ENCODE assay signal across 14 cellular contexts in the genomic region with DNA sequence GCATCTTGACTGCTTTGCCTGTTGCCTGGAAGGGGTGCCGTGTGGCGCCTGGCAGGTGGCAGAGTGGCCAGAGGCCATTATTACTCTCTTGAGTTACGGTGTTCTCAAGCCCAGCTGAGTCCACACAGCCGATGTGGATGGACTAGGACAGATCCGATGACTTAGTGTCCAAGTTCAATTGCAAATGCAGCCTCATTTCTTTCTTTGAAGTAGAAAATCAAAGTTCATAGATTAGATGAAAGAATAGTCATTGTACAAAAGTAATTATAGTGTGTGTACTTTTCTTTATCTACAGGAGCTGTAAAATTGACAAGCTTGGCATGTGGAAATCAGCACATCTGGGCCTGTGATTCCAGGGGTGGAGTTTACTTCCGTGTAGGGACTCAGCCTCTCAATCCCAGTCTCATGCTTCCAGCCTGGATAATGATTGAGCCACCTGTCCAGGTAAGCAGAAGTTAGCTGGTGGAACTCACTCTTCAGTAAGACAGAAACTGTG. TPM values are rescaled to one million over a fixed set of nuclear protein-coding genes. Genes with fewer than 3 reads are reported as not detected.
A peak's percentile ranks its signal among the peaks of the same experiment; 100 is the strongest.
DNase-seq lines count a peak whose midpoint lies in the region; ATAC-seq, FAIRE-seq and TF ChIP-seq lines count a peak whose summit lies in the region.
"Had no signal": no experiment of that assay in that cellular context is flagged by ENCODE, and none has a peak within 500 bp of the region (broad histone marks: within the 10 kb centered on the region; RNA-seq: fewer than 3 reads in every experiment).

No MANE protein-coding gene starts in this region.

- DNase-seq in NCI-H510A treated with DMSO at 0.1 percent for 48 hours (lab: John Stamatoyannopoulos, UW) (peak; percentile 45), RWPE1 (ENCODE audit: low spot score) (no peak), left colon (peak; percentile 79 to 88), small intestine (peak; percentile 98)
- DNase-seq in activated naive CD8-positive, alpha-beta T cell treated with anti-CD3 and anti-CD28 coated beads, Interleukin-2, amount 50 U/mL, for 24 hours: no peak
- DNase-seq in T-helper 2 cell treated with Interferon-gamma antibody and Interleukin-4, amounts not matched to agents 5 μg/mL and 100 μg/mL, for 36 hours (ENCODE audit: low spot score): no peak
- DNase-seq in stimulated activated CD4-positive, alpha-beta T cell treated with anti-CD3 and anti-CD28 coated beads, Interleukin-15, amount 100 ng/mL, for 24 hours: no peak
- DNase-seq in effector memory CD4-positive, alpha-beta T cell: no peak
- DNase-seq: BE2C, MG63, NCI-H1436 treated with DMSO at 0.1 percent for 48 hours, NCI-H82 had no signal

- FAIRE-seq in small intestine (lab: Jason Lieb, UNC): no peak
- FAIRE-seq: H1, RCC 7860 had no signal

- H3K4me3 ChIP-seq in small intestine (ENCODE audit: low read depth in 1 of 2, low read length in 2 of 2): no peak overlapping the region
- H3K4me3 ChIP-seq in effector memory CD4-positive, alpha-beta T cell (ENCODE audit: insufficient read depth, low read depth, low read length, poor library complexity, severe bottlenecking): no peak overlapping the region
- H3K4me3 ChIP-seq: MG63 had no signal

- H3K4me1 Mint-ChIP-seq in activated naive CD8-positive, alpha-beta T cell treated with anti-CD3 and anti-CD28 coated beads, Interleukin-2, amount 50 U/mL, for 24 hours: peaks cover 5% of the 10 kb centered on the region
- peaks cover 10% of the 10 kb centered on the region for H3K4me1 Mint-ChIP-seq in T-helper 2 cell treated with Interferon-gamma antibody and Interleukin-4, amounts not matched to agents 5 μg/mL and 100 μg/mL, for 36 hours (ENCODE audit: low read depth)

- H3K4me3 Mint-ChIP-seq in activated naive CD8-positive, alpha-beta T cell treated with anti-CD3 and anti-CD28 coated beads, Interleukin-2, amount 50 U/mL, for 24 hours: no peak overlapping the region
- H3K4me3 Mint-ChIP-seq in T-helper 2 cell treated with Interferon-gamma antibody and Interleukin-4, amounts not matched to agents 5 μg/mL and 100 μg/mL, for 36 hours: no peak overlapping the region

- peaks cover 3 to 7% of the 10 kb centered on the region in 2 donors for H3K4me1 ChIP-seq in small intestine (ENCODE audit: control insufficient read depth in 2 of 2, insufficient read depth in 1 of 2, low read depth in 1 of 2, low read length in 1 of 2)
- H3K4me1 ChIP-seq in effector memory CD4-positive, alpha-beta T cell (ENCODE audit: control insufficient read depth, insufficient read depth, low read length, poor library complexity, severe bottlenecking): no peaks in the 10 kb centered on the region
- H3K4me1 ChIP-seq: BE2C had no signal

- CTCF ChIA-PET in RWPE1 (lab: Yijun Ruan, JAX): no interaction called here

- TF ChIP-seq CTCF in RWPE1 (conservative IDR thresholded peaks at IDR 0.05; ENCODE audit: low read depth): no peak

- intact Hi-C loops in left colon (cut with DNase I, micrococcal nuclease): no loop called here

- POLR2A ChIA-PET in RWPE1 (lab: Yijun Ruan, JAX; ENCODE audit: low non-redundant PET): interaction anchor here (0.5 kb wide), 1 partner anchor 51 kb away, joined by 10 read pairs; no protein-coding TSS in a partner anchor

- H3K36me3 Mint-ChIP-seq in activated naive CD8-positive, alpha-beta T cell treated with anti-CD3 and anti-CD28 coated beads, Interleukin-2, amount 50 U/mL, for 24 hours (ENCODE audit: low read depth): peaks cover 22% of the 10 kb centered on the region
- peaks cover 10% of the 10 kb centered on the region for H3K36me3 Mint-ChIP-seq in T-helper 2 cell treated with Interferon-gamma antibody and Interleukin-4, amounts not matched to agents 5 μg/mL and 100 μg/mL, for 36 hours (ENCODE audit: low read depth)

- no peaks in the 10 kb centered on the region for H3K36me3 ChIP-seq in small intestine (ENCODE audit: control insufficient read depth in 2 of 2, insufficient read depth in 2 of 2, low read length in 2 of 2)
- H3K36me3 ChIP-seq in effector memory CD4-positive, alpha-beta T cell (ENCODE audit: control insufficient read depth, insufficient read depth, low read length): no peaks in the 10 kb centered on the region
- H3K36me3 ChIP-seq: BE2C, MG63 had no signal

- no peak overlapping the region for H3K27ac Mint-ChIP-seq in activated naive CD8-positive, alpha-beta T cell treated with anti-CD3 and anti-CD28 coated beads, Interleukin-2, amount 50 U/mL, for 24 hours
- H3K27ac Mint-ChIP-seq in T-helper 2 cell treated with Interferon-gamma antibody and Interleukin-4, amounts not matched to agents 5 μg/mL and 100 μg/mL, for 36 hours: no peak overlapping the region

- H3K27me3 ChIP-seq in small intestine (ENCODE audit: control insufficient read depth in 2 of 2, insufficient read depth in 2 of 2, low read length in 2 of 2): no peaks in the 10 kb centered on the region
- no peaks in the 10 kb centered on the region for H3K27me3 ChIP-seq in effector memory CD4-positive, alpha-beta T cell (replicated peaks; ENCODE audit: control insufficient read depth, insufficient read depth, low read length, poor library complexity, severe bottlenecking)
- H3K27me3 ChIP-seq: BE2C, MG63 had no signal

- peak overlapping the region; percentile 23; the same call in 1 of the 2 replicates for H3K27ac ChIP-seq in RWPE1
- peak overlapping the region; percentile 70 to 90 for H3K27ac ChIP-seq in small intestine (ENCODE audit: low read depth in 1 of 2, low read length in 1 of 2)
- H3K27ac ChIP-seq in effector memory CD4-positive, alpha-beta T cell (ENCODE audit: insufficient read depth, low read length, poor library complexity, severe bottlenecking): no peak overlapping the region

- 21 to 65% (median 41%) methylated on average over 6 of the region's 6 CpGs for WGBS in small intestine, 3 donors

- no peaks in the 10 kb centered on the region for H3K27me3 Mint-ChIP-seq in activated naive CD8-positive, alpha-beta T cell treated with anti-CD3 and anti-CD28 coated beads, Interleukin-2, amount 50 U/mL, for 24 hours
- no peaks in the 10 kb centered on the region for H3K27me3 Mint-ChIP-seq in T-helper 2 cell treated with Interferon-gamma antibody and Interleukin-4, amounts not matched to agents 5 μg/mL and 100 μg/mL, for 36 hours (ENCODE audit: low read depth)

- H3K9me3 Mint-ChIP-seq in activated naive CD8-positive, alpha-beta T cell treated with anti-CD3 and anti-CD28 coated beads, Interleukin-2, amount 50 U/mL, for 24 hours: no peaks in the 10 kb centered on the region
- H3K9me3 Mint-ChIP-seq in T-helper 2 cell treated with Interferon-gamma antibody and Interleukin-4, amounts not matched to agents 5 μg/mL and 100 μg/mL, for 36 hours: no peaks in the 10 kb centered on the region

- ATAC-seq in left colon: peak; percentile 95
- no peak for ATAC-seq in activated naive CD8-positive, alpha-beta T cell treated with anti-CD3 and anti-CD28 coated beads, Interleukin-2, amount 50 U/mL, for 24 hours

- H3K9me3 ChIP-seq in small intestine (ENCODE audit: control insufficient read depth, low read depth): no peaks in the 10 kb centered on the region
- no peaks in the 10 kb centered on the region for H3K9me3 ChIP-seq in effector memory CD4-positive, alpha-beta T cell (ENCODE audit: control insufficient read depth, low read length)
- H3K9me3 ChIP-seq: BE2C, MG63 had no signal

RNA-seq across cellular contexts. Expression of gene ANKRD9, which starts 44.7 kb away (rescaled TPM):
- 100 to 1,000 TPM; 105 to 117 TPM for total RNA-seq in left colon
- 10 to 100 TPM; 21.2 to 88.4 (median 54.6) TPM for polyA plus RNA-seq in small intestine

Comparison
In these comparisons a context has a peak if more than half of its experiments do, and no peak if none do; other contexts are left out.
1. DNase-seq: peak in NCI-H510A treated with DMSO at 0.1 percent for 48 hours (single experiment), left colon (2 of 2) and small intestine (single experiment); none in RWPE1 (single experiment), activated naive CD8-positive, alpha-beta T cell treated with anti-CD3 and anti-CD28 coated beads, Interleukin-2, amount 50 U/mL, for 24 hours (single experiment), T-helper 2 cell treated with Interferon-gamma antibody and Interleukin-4, amounts not matched to agents 5 μg/mL and 100 μg/mL, for 36 hours (single experiment), stimulated activated CD4-positive, alpha-beta T cell treated with anti-CD3 and anti-CD28 coated beads, Interleukin-15, amount 100 ng/mL, for 24 hours (single experiment) and effector memory CD4-positive, alpha-beta T cell (0 of 3).